In genomic region chr17:40480501-40481003, GRCh38 we compare ENCODE assay signal across 9 cellular contexts. TPM values are rescaled to one million over a fixed set of nuclear protein-coding genes. Genes with fewer than 3 reads are reported as not detected.
A peak's percentile ranks its signal among the peaks of the same experiment; 100 is the strongest.
DNase-seq lines count a peak whose midpoint lies in the region; ATAC-seq and TF ChIP-seq lines count a peak whose summit lies in the region.
"Had no signal": no experiment of that assay in that cellular context is flagged by ENCODE, and none has a peak within 500 bp of the region (broad histone marks: within the 10 kb centered on the region; RNA-seq: fewer than 3 reads in every experiment).

No MANE protein-coding gene starts in this region.

- H3K4me3 ChIP-seq in HL-60 (replicated peaks; ENCODE audit: insufficient read depth, low read length) (no peak overlapping the region), coronary artery (no peak overlapping the region)

- TF ChIP-seq CTCF in HL-60 (IDR thresholded peaks at IDR 0.05; ENCODE audit: insufficient read depth, low read length) (no peak), coronary artery (IDR thresholded peaks at IDR 0.05) (no peak)

- ATAC-seq in activated CD4-positive, CD25-positive, alpha-beta regulatory T cell treated with anti-CD3 and anti-CD28 coated beads, Interleukin-2, amount 50 U/mL, for 24 hours = peak; percentile 88 to 89
- ATAC-seq in left lobe of liver (no peak), HG03354 (IDR thresholded peaks at IDR 0.05; ENCODE audit: poor library complexity, severe bottlenecking, unreplicated experiment) (no peak)

- H3K9me3 Mint-ChIP-seq in dendritic cell treated with granulocyte-macrophage colony-stimulating factor and Interleukin-4, amounts not matched to agents 40 ng/mL and 50 ng/mL, for 4 days = no peaks in the 10 kb centered on the region

- no peak overlapping the region for H3K27ac Mint-ChIP-seq in dendritic cell treated with granulocyte-macrophage colony-stimulating factor and Interleukin-4, amounts not matched to agents 40 ng/mL and 50 ng/mL, for 4 days

- peaks cover 24% of the 10 kb centered on the region for H3K27me3 Mint-ChIP-seq in dendritic cell treated with granulocyte-macrophage colony-stimulating factor and Interleukin-4, amounts not matched to agents 40 ng/mL and 50 ng/mL, for 4 days

- intact Hi-C loops in dendritic cell treated with granulocyte-macrophage colony-stimulating factor and Interleukin-4, amounts not matched to agents 40 ng/mL and 50 ng/mL, for 4 days (cut with micrococcal nuclease) = no loop called here

- DNase-seq in HL-60 (ENCODE audit: low read depth in 1 of 2, low spot score in 1 of 2) = peak; percentile 62 to 68
- peak; percentile 84 to 85 for DNase-seq in stimulated activated CD4-positive, alpha-beta T cell treated with anti-CD3 and anti-CD28 coated beads, Interleukin-2, amount 100 ng/mL, for 24 hours
- DNase-seq in middle frontal gyrus (ENCODE audit: extremely low spot score, low spot score) = no peak
- DNase-seq in coronary artery (ENCODE audit: low spot score) = no peak
- DNase-seq in left lobe of liver (ENCODE audit: low spot score) = no peak

- peaks cover 31% of the 10 kb centered on the region for H3K4me1 Mint-ChIP-seq in dendritic cell treated with granulocyte-macrophage colony-stimulating factor and Interleukin-4, amounts not matched to agents 40 ng/mL and 50 ng/mL, for 4 days (ENCODE audit: low read depth)

- no peak overlapping the region for H3K27ac ChIP-seq in HL-60 (replicated peaks)
- H3K27ac ChIP-seq in coronary artery = no peak overlapping the region

- H3K27me3 ChIP-seq in HL-60 (ENCODE audit: insufficient read depth, poor library complexity, severe bottlenecking) = peaks cover 3% of the 10 kb centered on the region

- peak overlapping the region; percentile 7 for H3K4me3 Mint-ChIP-seq in dendritic cell treated with granulocyte-macrophage colony-stimulating factor and Interleukin-4, amounts not matched to agents 40 ng/mL and 50 ng/mL, for 4 days

- H3K36me3 Mint-ChIP-seq in dendritic cell treated with granulocyte-macrophage colony-stimulating factor and Interleukin-4, amounts not matched to agents 40 ng/mL and 50 ng/mL, for 4 days (ENCODE audit: low read depth) = no peaks in the 10 kb centered on the region

RNA-seq across cellular contexts. Expression of gene TNS4, which starts 20.9 kb away (rescaled TPM):
- total RNA-seq in left lobe of liver = 0.13 TPM
- total RNA-seq: LHCN-M2 had no signal

RNA-seq across cellular contexts. Expression of gene IGFBP4, which starts 37.3 kb away (rescaled TPM):
- total RNA-seq in left lobe of liver = 501 TPM

Comparison
In these comparisons a context has a peak if more than half of its experiments do, and no peak if none do; other contexts are left out.
1. DNase-seq: peak in HL-60 (2 of 2) and stimulated activated CD4-positive, alpha-beta T cell treated with anti-CD3 and anti-CD28 coated beads, Interleukin-2, amount 100 ng/mL, for 24 hours (2 of 2); none in middle frontal gyrus (single experiment), coronary artery (single experiment) and left lobe of liver (single experiment).
2. ATAC-seq: peak in activated CD4-positive, CD25-positive, alpha-beta regulatory T cell treated with anti-CD3 and anti-CD28 coated beads, Interleukin-2, amount 50 U/mL, for 24 hours (2 of 2); none in left lobe of liver (single experiment) and HG03354 (single experiment).